20 cellular contexts compared by ENCODE assay signal in the genomic region with DNA sequence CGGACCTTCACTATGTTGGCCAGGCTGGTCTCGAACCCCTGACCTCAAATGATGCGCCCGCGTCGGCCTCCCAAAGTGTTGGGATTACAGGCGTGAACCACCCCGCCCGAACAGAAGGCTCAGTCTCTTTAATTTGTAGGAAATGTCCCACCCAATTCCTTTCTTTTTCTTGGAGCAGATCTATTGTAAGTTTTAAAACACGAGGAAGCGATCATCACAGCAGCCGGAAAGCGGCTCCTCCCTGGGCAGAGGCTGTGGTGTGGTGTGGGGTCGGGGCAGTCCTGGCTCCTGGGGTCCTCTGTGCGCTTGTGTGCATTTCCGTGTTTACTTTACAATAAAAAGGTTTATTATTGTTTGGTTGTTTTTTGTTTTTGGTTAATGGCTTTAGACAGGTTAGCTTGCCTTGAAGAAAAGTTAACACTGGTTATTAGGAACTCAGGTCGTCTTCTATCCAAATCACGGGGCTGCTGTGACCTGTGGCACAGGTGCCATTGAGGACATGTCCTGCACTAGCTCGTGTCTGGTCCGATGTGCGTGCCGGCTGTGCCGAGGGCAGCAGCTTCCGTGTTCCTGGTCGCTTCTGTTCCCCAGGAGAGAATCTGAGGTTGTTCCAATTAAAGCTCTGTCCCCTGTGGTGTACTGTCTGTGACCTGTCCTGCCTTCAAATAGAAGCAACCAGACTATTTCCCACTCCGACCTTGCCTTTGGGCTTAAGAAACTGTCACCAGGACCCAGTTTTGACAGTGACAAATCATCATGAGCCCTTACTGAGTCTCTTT.
DNase-seq lines count a peak whose midpoint lies in the region; ATAC-seq, FAIRE-seq and TF ChIP-seq lines count a peak whose summit lies in the region.
"Had no signal": no experiment of that assay in that cellular context is flagged by ENCODE, and none has a peak within 500 bp of the region (broad histone marks: within the 10 kb centered on the region; RNA-seq: fewer than 3 reads in every experiment).

No MANE protein-coding gene starts in this region.

- in situ Hi-C loops in K562 (cut with MboI): no loop called here

- no peak overlapping the region for H2AFZ ChIP-seq in K562 (ENCODE audit: low read depth, low read length)
- H2AFZ ChIP-seq in osteoblast (ENCODE audit: low read length): no peak overlapping the region
- H2AFZ ChIP-seq: hepatocyte had no signal

- 65% methylated on average over 26 of the region's 26 CpGs for WGBS in K562 (ENCODE audit: insufficient coverage, low coverage, missing lambda C conversion rate)
- WGBS in esophagus squamous epithelium, 2 donors: 72 to 80% methylated on average over 17 to 26 of the region's 26 CpGs

- H3K4me1 ChIP-seq in K562 (replicated peaks in 1 of 2; ENCODE audit: control insufficient read depth in 2 of 2, insufficient read depth in 2 of 2, low read length in 2 of 2): peaks cover 0 to 25% of the 10 kb centered on the region in 2 experiments; a peak in 4 of 5 replicates
- H3K4me1 ChIP-seq in esophagus squamous epithelium: peaks cover 0 to 4% (median 0%) of the 10 kb centered on the region in 3 donors
- no peaks in the 10 kb centered on the region for H3K4me1 ChIP-seq in osteoblast (ENCODE audit: insufficient read depth, low read length)
- no peaks in the 10 kb centered on the region for H3K4me1 ChIP-seq in upper lobe of right lung

- BruUV-seq in K562 (replicated peaks; lab: Mats Ljungman, UMichigan): no TSS peak

- H3K79me2 ChIP-seq in K562 (ENCODE audit: control insufficient read depth, insufficient read depth, low read length) (no peaks in the 10 kb centered on the region), osteoblast (ENCODE audit: insufficient read depth, low read length) (no peaks in the 10 kb centered on the region)
- H3K79me2 ChIP-seq: hepatocyte had no signal

- POLR2A ChIA-PET in K562 (lab: Yijun Ruan, JAX): interaction anchor here (0.6 to 1.2 kb wide), 2 partner anchors 12 to 937 kb away, joined by 3 read pairs; no protein-coding TSS in a partner anchor

- H3K27me3 ChIP-seq in K562 (ENCODE audit: control insufficient read depth in 2 of 2, insufficient read depth in 2 of 2, low read length in 2 of 2): no peaks in the 10 kb centered on the region
- H3K27me3 ChIP-seq in esophagus squamous epithelium: no peaks in the 10 kb centered on the region
- no peaks in the 10 kb centered on the region for H3K27me3 ChIP-seq in osteoblast (ENCODE audit: insufficient read depth, low read length)
- no peaks in the 10 kb centered on the region for H3K27me3 ChIP-seq in upper lobe of right lung
- H3K27me3 ChIP-seq: cardiac muscle cell, hepatocyte had no signal

- TF ChIP-seq CTCF in K562 (IDR thresholded peaks at IDR 0.05 in 2 of 3, conservative IDR thresholded peaks at IDR 0.05 in 1 of 3; ENCODE audit: insufficient read depth in 2 of 3, low read depth in 1 of 3, low read length in 3 of 3) (no peak), esophagus squamous epithelium (IDR thresholded peaks at IDR 0.05) (no peak), osteoblast (IDR thresholded peaks at IDR 0.05; ENCODE audit: extremely low read depth, low read depth, low read length) (no peak), upper lobe of right lung (IDR thresholded peaks at IDR 0.05) (no peak)

- H3K9me3 ChIP-seq in K562 (replicated peaks; ENCODE audit: control insufficient read depth, insufficient read depth, low read depth, low read length): no peaks in the 10 kb centered on the region
- no peaks in the 10 kb centered on the region for H3K9me3 ChIP-seq in esophagus squamous epithelium
- no peaks in the 10 kb centered on the region for H3K9me3 ChIP-seq in osteoblast (ENCODE audit: low read depth, low read length)
- no peaks in the 10 kb centered on the region for H3K9me3 ChIP-seq in upper lobe of right lung

- H3K9ac ChIP-seq in K562 (ENCODE audit: insufficient read depth in 1 of 2, low read depth in 2 of 2, low read length in 2 of 2): 0 out of 4 replicates have a peak overlapping the region, but pooled peaks of 1 of the 2 experiments have one; percentile 48

- intact Hi-C loops in K562 (cut with micrococcal nuclease): no loop called here
- intact Hi-C loops in esophagus squamous epithelium (cut with DNase I): no loop called here
- intact Hi-C loops in upper lobe of right lung (cut with DNase I): no loop called here

- H4K20me1 ChIP-seq in K562 (replicated peaks; ENCODE audit: control insufficient read depth, insufficient read depth, low read length) (no peaks in the 10 kb centered on the region), osteoblast (ENCODE audit: insufficient read depth, low read length) (no peaks in the 10 kb centered on the region)

- DNase-seq in K562 (ENCODE audit: extremely low read depth in 1 of 4, low spot score in 3 of 4) (no peak), esophagus squamous epithelium (lab: John Stamatoyannopoulos, UW) (no peak), osteoblast (ENCODE audit: insufficient read length, low spot score, missing footprints) (peak; percentile 4), upper lobe of right lung (no peak), GF-D8 (lab: John Stamatoyannopoulos, UW) (no peak)
- DNase-seq in stimulated activated CD4-positive, alpha-beta T cell treated with anti-CD3 and anti-CD28 coated beads, Interleukin-4, amount 100 ng/mL, for 1 hour: no peak
- DNase-seq: anterior cingulate cortex, H9, NCI-H1048, NCI-H187, NCI-H2227 treated with DMSO at 0.1 percent for 48 hours, NCI-H82, T-helper 9 cell, WERI-Rb-1 had no signal

- no peak for TF ChIP-seq POLR2A in K562 (conservative IDR thresholded peaks at IDR 0.05)
- TF ChIP-seq POLR2A in esophagus squamous epithelium (IDR thresholded peaks at IDR 0.05): no peak

- CTCF ChIA-PET in K562 (lab: Yijun Ruan, JAX; ENCODE audit: low intra/inter-chr PET ratio): no interaction called here

- H3K9me1 ChIP-seq in K562 (ENCODE audit: control insufficient read depth, insufficient read depth, low read length): no peaks in the 10 kb centered on the region

- H3K27ac ChIP-seq in K562 (ENCODE audit: extremely low read depth, low read depth, low read length) (no peak overlapping the region), esophagus squamous epithelium (peak overlapping the region in 3 of 4 donors; percentile 57 to 67 (median 63)), osteoblast (ENCODE audit: low read depth, low read length) (no peak overlapping the region), upper lobe of right lung (peak overlapping the region; percentile 70)
- H3K27ac ChIP-seq: cardiac muscle cell, hepatocyte, WERI-Rb-1 had no signal

- H3K4me3 ChIP-seq in K562 (no peak overlapping the region), esophagus squamous epithelium (no peak overlapping the region), osteoblast (ENCODE audit: insufficient read depth, low read length) (no peak overlapping the region), upper lobe of right lung (no peak overlapping the region)
- H3K4me3 ChIP-seq: cardiac muscle cell, hepatocyte had no signal

- ATAC-seq in K562 (no peak), upper lobe of right lung (no peak), HG02870 (IDR thresholded peaks at IDR 0.05; ENCODE audit: unreplicated experiment) (no peak)
- ATAC-seq: activated naive CD4-positive, alpha-beta T cell treated with anti-CD3 and anti-CD28 coated beads, Interleukin-2, amount 50 U/mL, for 72 hours; left lobe of liver; natural killer cell treated with Interleukin-12 subunit alpha and Interleukin-12 subunit beta and Interleukin-15 and Interleukin-18, amount 100 ng/mL, for 72 hours had no signal

- no peak for TF ChIP-seq EP300 in K562 (IDR thresholded peaks at IDR 0.05; ENCODE audit: low read length)

- H3K4me2 ChIP-seq in K562 (ENCODE audit: insufficient read depth, low read length): no peak overlapping the region
- no peak overlapping the region for H3K4me2 ChIP-seq in osteoblast (ENCODE audit: insufficient read depth, low read length)
- H3K4me2 ChIP-seq: hepatocyte had no signal

- H3K36me3 ChIP-seq in K562 (ENCODE audit: control insufficient read depth, insufficient read depth, low read length) (no peaks in the 10 kb centered on the region), esophagus squamous epithelium (peaks cover 0 to 4% (median 3%) of the 10 kb centered on the region in 3 donors), osteoblast (ENCODE audit: insufficient read depth, low read length) (peaks cover 5% of the 10 kb centered on the region), upper lobe of right lung (peaks cover 3% of the 10 kb centered on the region)
- H3K36me3 ChIP-seq: cardiac muscle cell had no signal

- FAIRE-seq in K562 (lab: Jason Lieb, UNC): no peak

- TF ChIP-seq RAD21 in K562 (CRISPR knock-in tag; conservative IDR thresholded peaks at IDR 0.05 in 1 of 2, IDR thresholded peaks at IDR 0.05 in 1 of 2): no peak

TF ChIP-seq in K562, 482 proteins besides CTCF, POLR2A, EP300 and RAD21:
- TF ChIP-seq ZSCAN29 (IDR thresholded peaks at IDR 0.05) (no peak), ZBTB17 (CRISPR knock-in tag; IDR thresholded peaks at IDR 0.05) (no peak), MEIS2 (IDR thresholded peaks at IDR 0.05; ENCODE audit: partially characterized antibody) (peak; percentile 10)
- TF ChIP-seq, protein P1, sequence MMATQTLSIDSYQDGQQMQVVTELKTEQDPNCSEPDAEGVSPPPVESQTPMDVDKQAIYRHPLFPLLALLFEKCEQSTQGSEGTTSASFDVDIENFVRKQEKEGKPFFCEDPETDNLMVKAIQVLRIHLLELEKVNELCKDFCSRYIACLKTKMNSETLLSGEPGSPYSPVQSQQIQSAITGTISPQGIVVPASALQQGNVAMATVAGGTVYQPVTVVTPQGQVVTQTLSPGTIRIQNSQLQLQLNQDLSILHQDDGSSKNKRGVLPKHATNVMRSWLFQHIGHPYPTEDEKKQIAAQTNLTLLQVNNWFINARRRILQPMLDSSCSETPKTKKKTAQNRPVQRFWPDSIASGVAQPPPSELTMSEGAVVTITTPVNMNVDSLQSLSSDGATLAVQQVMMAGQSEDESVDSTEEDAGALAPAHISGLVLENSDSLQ (IDR thresholded peaks at IDR 0.05): peak; percentile 36; the same call in 1 of the 2 replicates
- TF ChIP-seq, protein P2, sequence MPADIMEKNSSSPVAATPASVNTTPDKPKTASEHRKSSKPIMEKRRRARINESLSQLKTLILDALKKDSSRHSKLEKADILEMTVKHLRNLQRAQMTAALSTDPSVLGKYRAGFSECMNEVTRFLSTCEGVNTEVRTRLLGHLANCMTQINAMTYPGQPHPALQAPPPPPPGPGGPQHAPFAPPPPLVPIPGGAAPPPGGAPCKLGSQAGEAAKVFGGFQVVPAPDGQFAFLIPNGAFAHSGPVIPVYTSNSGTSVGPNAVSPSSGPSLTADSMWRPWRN (IDR thresholded peaks at IDR 0.05; ENCODE audit: low read depth): no peak

Comparison
In these comparisons a context has a peak if more than half of its experiments do, and no peak if none do; other contexts are left out.
1. H3K27ac ChIP-seq: peak in esophagus squamous epithelium (3 of 4) and upper lobe of right lung (single experiment); none in K562 (single experiment) and osteoblast (single experiment).